ENCODE assay signal across 18 cellular contexts in genomic region chr1:189150624-189151023, GRCh38.
"Had no signal": no experiment of that assay in that cellular context is flagged by ENCODE, and none has a peak within 500 bp of the region (broad histone marks: within the 10 kb centered on the region; RNA-seq: fewer than 3 reads in every experiment).

No MANE protein-coding gene starts in this region.

- H3K4me1 Mint-ChIP-seq: activated CD4-positive, alpha-beta T cell treated with anti-CD3 and anti-CD28 coated beads for 36 hours; activated naive CD4-positive, alpha-beta T cell treated with anti-CD3 and anti-CD28 coated beads, Interleukin-2, amount 50 U/mL, for 24 hours; central memory CD8-positive, alpha-beta T cell; mesothelial cell of epicardium; nephron progenitor cell; WTC11 had no signal

- H3K36me3 Mint-ChIP-seq: activated naive CD4-positive, alpha-beta T cell treated with anti-CD3 and anti-CD28 coated beads, Interleukin-2, amount 50 U/mL, for 24 hours; mesothelial cell of epicardium; WTC11 had no signal

- DNase-seq: activated CD4-positive, alpha-beta T cell treated with anti-CD3 and anti-CD28 coated beads for 36 hours; activated CD4-positive, alpha-beta T cell treated with anti-CD3 and anti-CD28 coated beads, Interleukin-2, amount 50 U/mL, for 48 hours; activated gamma-delta T cell; colonic mucosa; erythroblast; foreskin melanocyte; hypothalamus; nephron progenitor cell; stimulated activated CD4-positive, alpha-beta T cell treated with anti-CD3 and anti-CD28 coated beads, Interleukin-12 subunit alpha, Interleukin-12 subunit beta, amount 100 ng/mL, for 4 hours; stimulated activated CD4-positive, alpha-beta T cell treated with anti-CD3 and anti-CD28 coated beads, Interleukin-1b, Interleukin-23, amount 100 ng/mL, for 48 hours; stimulated activated naive CD8-positive, alpha-beta T cell treated with anti-CD3 and anti-CD28 coated beads, Interleukin-15, Interleukin-2, amounts not matched to agents 100 U/mL and 50 U/mL, for 24 hours; trophoblast cell had no signal

- H3K36me3 ChIP-seq: ascending aorta, colonic mucosa, vagina had no signal

- H3K9me3 ChIP-seq: ascending aorta, colonic mucosa, vagina had no signal

- H3K27ac Mint-ChIP-seq: activated CD4-positive, alpha-beta T cell treated with anti-CD3 and anti-CD28 coated beads for 36 hours; activated naive CD4-positive, alpha-beta T cell treated with anti-CD3 and anti-CD28 coated beads, Interleukin-2, amount 50 U/mL, for 24 hours; mesothelial cell of epicardium; nephron progenitor cell; WTC11 had no signal

- H3K27me3 ChIP-seq: ascending aorta, colonic mucosa, vagina had no signal

- ATAC-seq: activated CD4-positive, alpha-beta T cell treated with anti-CD3 and anti-CD28 coated beads for 36 hours; stimulated activated naive CD8-positive, alpha-beta T cell treated with anti-CD3 and anti-CD28 coated beads, Interleukin-15, Interleukin-2, amounts not matched to agents 100 U/mL and 50 U/mL, for 24 hours had no signal

- H3K4me3 ChIP-seq: ascending aorta, vagina had no signal

- H3K4me3 Mint-ChIP-seq: activated CD4-positive, alpha-beta T cell treated with anti-CD3 and anti-CD28 coated beads for 36 hours; activated naive CD4-positive, alpha-beta T cell treated with anti-CD3 and anti-CD28 coated beads, Interleukin-2, amount 50 U/mL, for 24 hours; central memory CD8-positive, alpha-beta T cell; mesothelial cell of epicardium; nephron progenitor cell; WTC11 had no signal

- H3K9me3 Mint-ChIP-seq: mesothelial cell of epicardium, nephron progenitor cell, WTC11 had no signal

- H3K4me1 ChIP-seq: ascending aorta, colonic mucosa, vagina had no signal

- H3K27me3 Mint-ChIP-seq: activated CD4-positive, alpha-beta T cell treated with anti-CD3 and anti-CD28 coated beads for 36 hours; activated naive CD4-positive, alpha-beta T cell treated with anti-CD3 and anti-CD28 coated beads, Interleukin-2, amount 50 U/mL, for 24 hours; central memory CD8-positive, alpha-beta T cell had no signal

- H3K27ac ChIP-seq: ascending aorta, colonic mucosa, vagina had no signal
